8 cellular contexts compared by ENCODE assay signal in the genomic region with DNA sequence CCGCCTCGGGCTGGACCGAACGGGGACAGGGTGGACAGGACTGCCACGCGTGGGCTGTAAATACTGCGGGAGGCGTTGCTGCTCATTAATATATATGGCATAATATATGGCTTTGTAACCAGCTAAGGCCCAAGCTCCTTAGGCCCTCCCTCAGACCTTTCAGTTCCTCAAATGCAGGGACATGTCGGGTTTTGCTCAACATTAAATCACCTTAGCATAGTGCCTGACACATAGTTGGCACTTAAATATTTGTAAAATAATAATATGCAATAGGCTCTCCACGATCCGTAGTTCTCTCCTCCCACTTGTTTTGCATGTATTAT. TPM values are rescaled to one million over a fixed set of nuclear protein-coding genes. Genes with fewer than 3 reads are reported as not detected.
DNase-seq lines count a peak whose midpoint lies in the region; ATAC-seq lines count a peak whose summit lies in the region.

No MANE protein-coding gene starts in this region.

- CTCF ChIA-PET in CD8-positive, alpha-beta memory T cell (lab: Charles Lee) = no interaction called here

- peaks cover 22% of the 10 kb centered on the region for H3K4me1 ChIP-seq in CD8-positive, alpha-beta memory T cell (ENCODE audit: insufficient read depth, low read length)

- ATAC-seq in GM19455 (IDR thresholded peaks at IDR 0.05; ENCODE audit: unreplicated experiment) (peak; percentile 53), HG03457 (IDR thresholded peaks at IDR 0.05; ENCODE audit: unreplicated experiment) (peak; percentile 50)
- no peak for ATAC-seq in activated naive CD4-positive, alpha-beta T cell treated with anti-CD3 and anti-CD28 coated beads, Interleukin-2, amount 50 U/mL, for 72 hours

- H3K27ac Mint-ChIP-seq in CD8-positive, alpha-beta memory T cell = peak overlapping the region; percentile 74 to 96 (median 90)
- peak overlapping the region; percentile 80 to 98 for H3K27ac Mint-ChIP-seq in activated naive CD4-positive, alpha-beta T cell treated with anti-CD3 and anti-CD28 coated beads, Interleukin-2, amount 50 U/mL, for 72 hours
- H3K27ac Mint-ChIP-seq in immature natural killer cell = peak overlapping the region; percentile 61 to 88 (median 84)

- H3K9me3 ChIP-seq in CD8-positive, alpha-beta memory T cell (ENCODE audit: low read length) = no peaks in the 10 kb centered on the region

- no peaks in the 10 kb centered on the region for H3K36me3 ChIP-seq in CD8-positive, alpha-beta memory T cell (ENCODE audit: insufficient read depth, low read length)

- H3K36me3 Mint-ChIP-seq in CD8-positive, alpha-beta memory T cell = peaks cover 0 to 13% (median 4%) of the 10 kb centered on the region in 3 donors
- peaks cover 24 to 28% of the 10 kb centered on the region in 2 donors for H3K36me3 Mint-ChIP-seq in activated naive CD4-positive, alpha-beta T cell treated with anti-CD3 and anti-CD28 coated beads, Interleukin-2, amount 50 U/mL, for 72 hours
- no peaks in the 10 kb centered on the region for H3K36me3 Mint-ChIP-seq in immature natural killer cell

- peaks cover 38 to 45% (median 42%) of the 10 kb centered on the region in 3 donors for H3K4me1 Mint-ChIP-seq in CD8-positive, alpha-beta memory T cell
- peaks cover 43 to 46% of the 10 kb centered on the region in 2 donors for H3K4me1 Mint-ChIP-seq in immature natural killer cell

- peak overlapping the region; percentile 92 for H3K4me3 ChIP-seq in CD8-positive, alpha-beta memory T cell (ENCODE audit: low read length)

- DNase-seq in CD8-positive, alpha-beta memory T cell = no peak
- DNase-seq in activated naive CD4-positive, alpha-beta T cell treated with anti-CD3 and anti-CD28 coated beads, Interleukin-2, amount 50 U/mL, for 72 hours (ENCODE audit: low spot score in 2 of 2) = no peak
- DNase-seq in immature natural killer cell (no peak), globus pallidus (ENCODE audit: low spot score) (no peak), D341Med (ENCODE audit: low spot score) (no peak)

- peak overlapping the region; percentile 20 for H3K27ac ChIP-seq in CD8-positive, alpha-beta memory T cell (ENCODE audit: low read depth, low read length)
- H3K27ac ChIP-seq in temporal lobe (ENCODE audit: low read depth, low read length) = peak overlapping the region; percentile 56

- no peaks in the 10 kb centered on the region for H3K27me3 Mint-ChIP-seq in CD8-positive, alpha-beta memory T cell
- H3K27me3 Mint-ChIP-seq in immature natural killer cell (ENCODE audit: low read depth in 3 of 3) = peaks cover 8 to 17% (median 14%) of the 10 kb centered on the region in 3 donors

- peak overlapping the region; percentile 88 to 95 (median 93) for H3K4me3 Mint-ChIP-seq in CD8-positive, alpha-beta memory T cell
- peak overlapping the region; percentile 86 to 95 (median 93) for H3K4me3 Mint-ChIP-seq in immature natural killer cell

- POLR2A ChIA-PET in CD8-positive, alpha-beta memory T cell (lab: Charles Lee) = interaction anchor here (1.5 kb wide), 1 partner anchor 148 kb away, joined by 3 read pairs; no protein-coding TSS in a partner anchor

- H3K9me3 Mint-ChIP-seq in CD8-positive, alpha-beta memory T cell = no peaks in the 10 kb centered on the region
- peaks cover 0 to 5% of the 10 kb centered on the region in 2 donors for H3K9me3 Mint-ChIP-seq in activated naive CD4-positive, alpha-beta T cell treated with anti-CD3 and anti-CD28 coated beads, Interleukin-2, amount 50 U/mL, for 72 hours
- no peaks in the 10 kb centered on the region for H3K9me3 Mint-ChIP-seq in immature natural killer cell

- H3K27me3 ChIP-seq in CD8-positive, alpha-beta memory T cell (ENCODE audit: insufficient read depth, low read length, poor library complexity, severe bottlenecking) = no peaks in the 10 kb centered on the region

RNA-seq across cellular contexts. Expression of gene TMEM168, which starts 0.4 kb away (rescaled TPM):
- total RNA-seq in CD8-positive, alpha-beta memory T cell = 10 to 100 TPM; 15.4 to 18.2 TPM
- polyA plus RNA-seq in CD8-positive, alpha-beta memory T cell = 4.7 TPM
- total RNA-seq in activated naive CD4-positive, alpha-beta T cell treated with anti-CD3 and anti-CD28 coated beads, Interleukin-2, amount 50 U/mL, for 72 hours = 10 to 100 TPM; 20.6 to 27.6 TPM
- 1 to 10 TPM; 2.2 to 5.1 (median 3.0) TPM for polyA plus RNA-seq in immature natural killer cell
- total RNA-seq in temporal lobe = 23.4 TPM

Comparison
In these comparisons a context has a peak if more than half of its experiments do, and no peak if none do; other contexts are left out.
1. ATAC-seq: peak in GM19455 (single experiment) and HG03457 (single experiment); none in activated naive CD4-positive, alpha-beta T cell treated with anti-CD3 and anti-CD28 coated beads, Interleukin-2, amount 50 U/mL, for 72 hours (0 of 2).
2. Peak in every context shown above with its lines, with median percentiles within 50 percentile points of each other: H3K27ac Mint-ChIP-seq.